Comparison of ENCODE assay signal across 27 cellular contexts in the genomic region with DNA sequence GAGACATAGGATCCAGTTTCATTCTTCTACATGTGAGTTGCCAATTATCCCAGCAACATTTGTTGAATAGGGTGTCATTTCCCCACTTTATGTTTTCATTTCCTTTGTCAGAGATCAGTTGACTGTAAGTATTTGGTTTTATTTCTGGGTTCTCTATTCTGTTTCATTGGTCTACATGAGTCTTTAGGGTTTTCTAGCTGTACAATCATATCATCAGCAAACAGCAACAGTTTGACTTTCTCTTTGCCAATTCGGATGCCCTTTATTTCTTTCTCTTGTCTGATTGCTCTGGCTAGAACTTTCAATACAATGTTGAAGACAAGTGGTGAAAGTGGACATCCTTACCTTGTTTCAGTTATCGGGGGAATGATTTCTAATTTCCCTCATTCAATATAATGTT.
"Had no signal": no experiment of that assay in that cellular context is flagged by ENCODE, and none has a peak within 500 bp of the region (broad histone marks: within the 10 kb centered on the region; RNA-seq: fewer than 3 reads in every experiment).

No MANE protein-coding gene starts in this region.

- DNase-seq: cerebellar nuclear complex; dorsolateral prefrontal cortex; effector CD4-positive, alpha-beta T cell; endodermal cell; foreskin keratinocyte; heart left ventricle; islet precursor cell; kidney glomerular epithelial cell; left colon; left ventricle myocardium inferior; lower lobe of right lung; right lobe of liver; small intestine; stimulated activated CD4-positive, alpha-beta T cell treated with anti-CD3 and anti-CD28 coated beads, Interleukin-15, amount 100 ng/mL, for 24 hours; stimulated activated CD4-positive, alpha-beta T cell treated with anti-CD3 and anti-CD28 coated beads, Interleukin-2, amount 100 ng/mL, for 48 hours; stimulated activated naive B cell treated with anti-CD40 and anti-IgM and Interleukin-4, amounts not matched to agents 10 μg/mL and 1 μg/mL and 100 μg/mL, for 72 hours; upper lobe of left lung had no signal

- ATAC-seq: esophagus mucosa; foreskin keratinocyte; heart left ventricle; left colon; lower lobe of right lung; pancreas; right lobe of liver; stimulated activated naive B cell treated with anti-CD40 and anti-IgM and Interleukin-4, amounts not matched to agents 10 μg/mL and 1 μg/mL and 100 μg/mL, for 72 hours had no signal

- H3K9me3 ChIP-seq: gastroesophageal sphincter, heart left ventricle, lower lobe of right lung, neutrophil, pancreas, right lobe of liver, thoracic aorta, upper lobe of left lung had no signal

- H3K4me1 Mint-ChIP-seq: neural crest cell had no signal

- H3K4me1 ChIP-seq: foreskin keratinocyte, gastroesophageal sphincter, heart left ventricle, left ventricle myocardium inferior, lower lobe of right lung, pancreas, right lobe of liver, tibial nerve, upper lobe of left lung had no signal

- H3K27ac Mint-ChIP-seq: endodermal cell; stimulated activated naive CD8-positive, alpha-beta T cell treated with anti-CD3 and anti-CD28 coated beads, Interleukin-15, Interleukin-2, amounts not matched to agents 100 ng/mL and 50 ng/mL, for 24 hours had no signal

- H3K4me3 Mint-ChIP-seq: endodermal cell; neural crest cell; stimulated activated naive B cell treated with anti-CD40 and anti-IgM and Interleukin-4, amounts not matched to agents 10 μg/mL and 1 μg/mL and 100 μg/mL, for 72 hours; stimulated activated naive CD8-positive, alpha-beta T cell treated with anti-CD3 and anti-CD28 coated beads, Interleukin-15, Interleukin-2, amounts not matched to agents 100 ng/mL and 50 ng/mL, for 24 hours had no signal

- H3K9me3 Mint-ChIP-seq: stimulated activated naive CD8-positive, alpha-beta T cell treated with anti-CD3 and anti-CD28 coated beads, Interleukin-15, Interleukin-2, amounts not matched to agents 100 ng/mL and 50 ng/mL, for 24 hours had no signal

- H3K27me3 Mint-ChIP-seq: stimulated activated naive B cell treated with anti-CD40 and anti-IgM and Interleukin-4, amounts not matched to agents 10 μg/mL and 1 μg/mL and 100 μg/mL, for 72 hours had no signal

- H3K36me3 ChIP-seq: gastroesophageal sphincter, heart left ventricle, left ventricle myocardium inferior, lower lobe of right lung, neutrophil, pancreas, right lobe of liver, thoracic aorta, tibial nerve, upper lobe of left lung had no signal

- H3K27ac ChIP-seq: dorsolateral prefrontal cortex, epithelial cell of prostate, foreskin keratinocyte, gastroesophageal sphincter, heart left ventricle, hepatocyte, left ventricle myocardium inferior, lower lobe of right lung, neutrophil, pancreas, right lobe of liver, thoracic aorta, tibial nerve, upper lobe of left lung had no signal

- H3K4me3 ChIP-seq: dorsolateral prefrontal cortex, gastroesophageal sphincter, heart left ventricle, hepatocyte, left ventricle myocardium inferior, lower lobe of right lung, pancreas, right lobe of liver, thoracic aorta, tibial nerve, upper lobe of left lung had no signal

- H3K27me3 ChIP-seq: dorsolateral prefrontal cortex, gastroesophageal sphincter, heart left ventricle, hepatocyte, pancreas, right lobe of liver, tibial nerve, upper lobe of left lung had no signal
